In the genomic region with DNA sequence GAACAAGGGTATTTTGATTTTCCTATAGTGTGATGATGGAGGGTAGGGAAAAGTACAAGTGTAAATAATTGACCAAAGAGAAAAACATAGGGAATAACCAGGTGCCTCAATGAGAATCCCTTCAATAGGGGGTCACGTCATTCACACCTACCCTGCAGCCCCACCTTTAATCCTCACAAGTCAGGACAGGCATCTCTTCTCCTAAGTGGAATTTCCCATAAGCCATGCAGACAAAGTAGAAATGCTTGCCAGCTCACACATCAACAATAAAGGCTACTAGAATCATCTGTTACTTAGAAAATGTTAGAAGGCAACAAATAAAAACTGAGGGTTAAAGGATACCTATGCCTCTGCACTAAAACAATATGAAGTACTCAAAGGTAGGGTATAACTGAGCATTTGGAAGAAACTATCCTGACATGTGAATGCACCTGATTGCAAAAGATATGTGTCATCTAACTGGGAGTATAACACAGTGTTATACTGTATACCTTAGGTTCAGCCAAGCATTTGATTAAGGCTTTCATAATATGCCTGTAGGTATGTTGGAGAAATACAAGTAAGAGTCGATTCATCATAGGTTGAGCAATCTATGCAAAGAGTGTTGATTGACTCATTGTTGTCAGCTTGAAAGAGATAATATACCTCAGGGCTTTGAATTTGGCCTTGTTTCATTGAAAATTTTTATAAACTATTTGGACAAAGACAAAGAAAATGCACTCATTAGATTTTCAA, we compare ENCODE assay signal across 18 cellular contexts. TPM values are rescaled to one million over a fixed set of nuclear protein-coding genes. Genes with fewer than 3 reads are reported as not detected.
DNase-seq lines count a peak whose midpoint lies in the region; ATAC-seq, FAIRE-seq and TF ChIP-seq lines count a peak whose summit lies in the region.
"Had no signal": no experiment of that assay in that cellular context is flagged by ENCODE, and none has a peak within 500 bp of the region (broad histone marks: within the 10 kb centered on the region; RNA-seq: fewer than 3 reads in every experiment).

No MANE protein-coding gene starts in this region.

- peaks cover 0 to 13% (median 8%) of the 10 kb centered on the region in 4 donors for H3K4me1 ChIP-seq in transverse colon
- H3K4me1 ChIP-seq: A549 had no signal

- TF ChIP-seq CTCF in epithelial cell of esophagus (IDR thresholded peaks at IDR 0.05; ENCODE audit: insufficient read depth, low read depth, low read length, missing control alignments) (no peak), kidney epithelial cell (IDR thresholded peaks at IDR 0.05; ENCODE audit: insufficient read depth, low read length, poor library complexity, severe bottlenecking) (no peak), lower leg skin (IDR thresholded peaks at IDR 0.05) (no peak), transverse colon (IDR thresholded peaks at IDR 0.05) (no peak)

- no peak overlapping the region for H3K27ac ChIP-seq in transverse colon
- H3K27ac ChIP-seq: A549, C4-2B had no signal

- no peak for ATAC-seq in HG03565 (IDR thresholded peaks at IDR 0.05; ENCODE audit: unreplicated experiment)
- ATAC-seq: A549 had no signal

- no peak for TF ChIP-seq EP300 in transverse colon (IDR thresholded peaks at IDR 0.05; ENCODE audit: low read depth)

- TF ChIP-seq POLR2A in lower leg skin (IDR thresholded peaks at IDR 0.05), result no peak
- TF ChIP-seq POLR2A in transverse colon (IDR thresholded peaks at IDR 0.05), result no peak
- no peak for TF ChIP-seq POLR2A in H54 (IDR thresholded peaks at IDR 0.05; ENCODE audit: low read depth, low read length)

- no peak overlapping the region for H3K4me3 ChIP-seq in epithelial cell of esophagus (ENCODE audit: low read length)
- no peak overlapping the region for H3K4me3 ChIP-seq in kidney epithelial cell (ENCODE audit: low read depth, low read length)
- no peak overlapping the region for H3K4me3 ChIP-seq in lower leg skin (ENCODE audit: low read depth, poor library complexity, severe bottlenecking)
- H3K4me3 ChIP-seq in transverse colon, result no peak overlapping the region
- H3K4me3 ChIP-seq: A549, MG63 had no signal

- DNase-seq in Caki2 (ENCODE audit: low read depth) (peak; percentile 6), NCI-H226 (peak; percentile 73), epithelial cell of esophagus (ENCODE audit: low read depth) (peak; percentile 94), kidney epithelial cell (ENCODE audit: low read depth) (peak; percentile 53), lower leg skin (ENCODE audit: low spot score in 2 of 2) (no peak), transverse colon (no peak), H54 (ENCODE audit: insufficient read length, low spot score) (no peak)
- DNase-seq: COR-L47, KBM-7, MG63, NCI-H1105 treated with DMSO at 0.1 percent for 48 hours, NCI-H187, NCI-H2171, NCI-H524 had no signal

- H3K36me3 ChIP-seq in kidney epithelial cell (ENCODE audit: control insufficient read depth, insufficient read depth, low read length), result no peaks in the 10 kb centered on the region
- no peaks in the 10 kb centered on the region for H3K36me3 ChIP-seq in transverse colon
- H3K36me3 ChIP-seq: MG63 had no signal

- H3K9me3 ChIP-seq in transverse colon, result no peaks in the 10 kb centered on the region
- H3K9me3 ChIP-seq: A549, MG63 had no signal

- no peak for FAIRE-seq in H54 (lab: Jason Lieb, UNC)
- FAIRE-seq: A549, HTR-8/SVneo had no signal

- intact Hi-C loops in lower leg skin (cut with DNase I; ENCODE audit: low total_unique reads) (no loop called here), transverse colon (cut with DNase I; ENCODE audit: low total_unique reads) (no loop called here)

- in situ Hi-C loops in Caki2 (cut with HindIII; ENCODE audit: low pct_unique_long_range_greater_than_20kb, low sequenced_read_pairs) (no loop called here), transverse colon (cut with MboI; ENCODE audit: low pct_ligation_motif_present in 1 of 4, low pct_unique_long_range_greater_than_20kb in 1 of 4, low sequenced_read_pairs in 3 of 4) (no loop called here)

- 47 to 51% methylated on average over 2 of the region's 2 CpGs for WGBS in lower leg skin, 2 donors
- 86 to 100% methylated on average over 1 to 2 of the region's 2 CpGs for WGBS in transverse colon (ENCODE audit: low coverage in 1 of 2), 2 donors

- H3K27me3 ChIP-seq in kidney epithelial cell (ENCODE audit: control insufficient read depth, insufficient read depth, low read length), result no peaks in the 10 kb centered on the region
- H3K27me3 ChIP-seq in transverse colon, result no peaks in the 10 kb centered on the region
- H3K27me3 ChIP-seq: MG63 had no signal

RNA-seq across cellular contexts. Expression of a gene that starts 32.4 kb away (rescaled TPM):
- total RNA-seq in Caki2 (2014; rRNA removed; shearing (Covaris generic); ENCODE audit: low replicate concordance), result 116 and 171 TPM in 2 replicates
- 216 and 239 TPM in 2 replicates for total RNA-seq in kidney epithelial cell
- 100 to 1,000 TPM; 241 to 757 (median 415) TPM for total RNA-seq in lower leg skin
- 1,000 to 10,000 TPM in 3 of 4 donors, 100 to 1,000 TPM in 1; 324 to 3,097 (median 1,990) TPM for total RNA-seq in transverse colon

Comparison
In these comparisons a context has a peak if more than half of its experiments do, and no peak if none do; other contexts are left out.
1. DNase-seq: peak in Caki2 (single experiment), NCI-H226 (single experiment), epithelial cell of esophagus (single experiment) and kidney epithelial cell (single experiment); none in lower leg skin (0 of 2), transverse colon (single experiment) and H54 (single experiment).